In genomic region chr10:117784776-117785175, GRCh38 we compare ENCODE assay signal across 26 cellular contexts.
"Had no signal": no experiment of that assay in that cellular context is flagged by ENCODE, and none has a peak within 500 bp of the region (broad histone marks: within the 10 kb centered on the region; RNA-seq: fewer than 3 reads in every experiment).

No MANE protein-coding gene starts in this region.

- H3K27ac ChIP-seq: neural progenitor cell, neutrophil, pancreas, prostate gland, right lobe of liver, sigmoid colon, stomach, thoracic aorta, thyroid gland, tibial nerve, upper lobe of left lung, vagina had no signal

- H3K27ac Mint-ChIP-seq: naive thymus-derived CD4-positive, alpha-beta T cell; natural killer cell; stimulated activated effector memory CD8-positive, alpha-beta T cell treated with anti-CD3 and anti-CD28 coated beads, Interleukin-12 subunit alpha, Interleukin-12 subunit beta, amount 100 ng/mL, for 72 hours; stimulated activated naive B cell treated with anti-CD40 and anti-IgM and Interleukin-4, amounts not matched to agents 10 μg/mL and 1 μg/mL and 100 μg/mL, for 72 hours; stimulated activated naive CD8-positive, alpha-beta T cell treated with anti-CD3 and anti-CD28 coated beads, Interleukin-15, Interleukin-2, amounts not matched to agents 100 ng/mL and 50 ng/mL, for 24 hours had no signal

- H3K9me3 Mint-ChIP-seq: neural progenitor cell; stimulated activated effector memory CD8-positive, alpha-beta T cell treated with anti-CD3 and anti-CD28 coated beads, Interleukin-12 subunit alpha, Interleukin-12 subunit beta, amount 100 ng/mL, for 72 hours; stimulated activated naive CD8-positive, alpha-beta T cell treated with anti-CD3 and anti-CD28 coated beads, Interleukin-15, Interleukin-2, amounts not matched to agents 100 ng/mL and 50 ng/mL, for 24 hours had no signal

- H3K27me3 ChIP-seq: neural progenitor cell, pancreas, right lobe of liver, sigmoid colon, thyroid gland, tibial nerve, upper lobe of left lung, vagina had no signal

- H3K4me1 ChIP-seq: neural progenitor cell, pancreas, prostate gland, right lobe of liver, sigmoid colon, stomach, thyroid gland, tibial nerve, vagina had no signal

- ATAC-seq: naive thymus-derived CD4-positive, alpha-beta T cell; natural killer cell; pancreas; right cardiac atrium; right lobe of liver; stimulated activated effector memory CD8-positive, alpha-beta T cell treated with anti-CD3 and anti-CD28 coated beads, Interleukin-12 subunit alpha, Interleukin-12 subunit beta, amount 100 ng/mL, for 72 hours; stimulated activated naive B cell treated with anti-CD40 and anti-IgM and Interleukin-4, amounts not matched to agents 10 μg/mL and 1 μg/mL and 100 μg/mL, for 72 hours had no signal

- H3K9me3 ChIP-seq: neutrophil, pancreas, prostate gland, right lobe of liver, sigmoid colon, stomach, thoracic aorta, thyroid gland, tibial nerve, upper lobe of left lung, vagina had no signal

- H3K36me3 Mint-ChIP-seq: naive thymus-derived CD4-positive, alpha-beta T cell; natural killer cell; neural progenitor cell; stimulated activated effector memory CD8-positive, alpha-beta T cell treated with anti-CD3 and anti-CD28 coated beads, Interleukin-12 subunit alpha, Interleukin-12 subunit beta, amount 100 ng/mL, for 72 hours; stimulated activated naive B cell treated with anti-CD40 and anti-IgM and Interleukin-4, amounts not matched to agents 10 μg/mL and 1 μg/mL and 100 μg/mL, for 72 hours had no signal

- H3K9ac ChIP-seq: neural progenitor cell had no signal

- H2AFZ ChIP-seq: neural progenitor cell had no signal

- H3K4me3 Mint-ChIP-seq: naive thymus-derived CD4-positive, alpha-beta T cell; natural killer cell; neural progenitor cell; stimulated activated effector memory CD8-positive, alpha-beta T cell treated with anti-CD3 and anti-CD28 coated beads, Interleukin-12 subunit alpha, Interleukin-12 subunit beta, amount 100 ng/mL, for 72 hours; stimulated activated naive B cell treated with anti-CD40 and anti-IgM and Interleukin-4, amounts not matched to agents 10 μg/mL and 1 μg/mL and 100 μg/mL, for 72 hours; stimulated activated naive CD8-positive, alpha-beta T cell treated with anti-CD3 and anti-CD28 coated beads, Interleukin-15, Interleukin-2, amounts not matched to agents 100 ng/mL and 50 ng/mL, for 24 hours had no signal

- H3K4me1 Mint-ChIP-seq: natural killer cell; stimulated activated effector memory CD8-positive, alpha-beta T cell treated with anti-CD3 and anti-CD28 coated beads, Interleukin-12 subunit alpha, Interleukin-12 subunit beta, amount 100 ng/mL, for 72 hours; stimulated activated naive B cell treated with anti-CD40 and anti-IgM and Interleukin-4, amounts not matched to agents 10 μg/mL and 1 μg/mL and 100 μg/mL, for 72 hours had no signal

- H3K4me2 ChIP-seq: neural progenitor cell had no signal

- DNase-seq: naive thymus-derived CD4-positive, alpha-beta T cell; natural killer cell; pancreas; right cardiac atrium; right lobe of liver; sigmoid colon; small intestine; stimulated activated CD4-positive, alpha-beta T cell treated with anti-CD3 and anti-CD28 coated beads, Interleukin-15, amount 100 ng/mL, for 24 hours; stimulated activated CD4-positive, alpha-beta T cell treated with anti-CD3 and anti-CD28 coated beads, Interleukin-2, amount 100 ng/mL, for 24 hours; stimulated activated CD4-positive, alpha-beta T cell treated with anti-CD3 and anti-CD28 coated beads, Interleukin-2, amount 100 ng/mL, for 48 hours; stimulated activated CD4-positive, alpha-beta T cell treated with anti-CD3 and anti-CD28 coated beads, Interleukin-4, amount 100 ng/mL, for 24 hours; stimulated activated naive B cell treated with anti-CD40 and anti-IgM and Interleukin-4, amounts not matched to agents 10 μg/mL and 1 μg/mL and 100 μg/mL, for 72 hours; stimulated activated naive CD4-positive, alpha-beta T cell treated with Interleukin-2 at 50 U/mL for 16 hours; stomach; thyroid gland; trophoblast cell had no signal

- H3K36me3 ChIP-seq: neural progenitor cell, neutrophil, pancreas, prostate gland, right lobe of liver, sigmoid colon, stomach, thoracic aorta, thyroid gland, tibial nerve, upper lobe of left lung, vagina had no signal

- H3K4me3 ChIP-seq: neural progenitor cell, pancreas, prostate gland, right lobe of liver, sigmoid colon, stomach, thoracic aorta, thyroid gland, tibial nerve, upper lobe of left lung, vagina had no signal

- FAIRE-seq: pancreas, small intestine, urothelium cell line had no signal
